8 cellular contexts compared by ENCODE assay signal in the genomic region with DNA sequence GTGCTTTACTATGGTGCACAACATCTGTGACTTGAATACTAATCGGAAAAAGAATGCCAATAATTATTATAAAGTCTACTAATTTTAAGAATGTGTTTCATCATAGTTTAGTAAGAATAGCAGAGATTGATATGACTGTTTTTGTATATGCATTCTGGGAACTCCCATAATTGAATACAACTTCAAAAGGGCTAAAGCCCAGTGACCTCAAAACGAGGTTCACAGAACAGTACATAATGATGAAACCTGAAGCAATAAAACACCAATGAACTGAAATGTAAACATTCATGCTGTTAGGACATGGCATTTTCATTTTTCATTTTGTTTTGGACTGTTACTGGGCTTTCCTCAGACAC. TPM values are rescaled to one million over a fixed set of nuclear protein-coding genes. Genes with fewer than 3 reads are reported as not detected.
A peak's percentile ranks its signal among the peaks of the same experiment; 100 is the strongest.
DNase-seq lines count a peak whose midpoint lies in the region; ATAC-seq and TF ChIP-seq lines count a peak whose summit lies in the region.

No MANE protein-coding gene starts in this region.

- H3K4me1 ChIP-seq in foreskin keratinocyte: peaks cover 6% of the 10 kb centered on the region

- peak overlapping the region; percentile 55 to 97 (median 90) for H3K4me3 ChIP-seq in skin epidermis

- ATAC-seq in foreskin keratinocyte (no peak), HG03342 (IDR thresholded peaks at IDR 0.05; ENCODE audit: unreplicated experiment) (no peak), HG02973 (IDR thresholded peaks at IDR 0.05; ENCODE audit: unreplicated experiment) (no peak)

- TF ChIP-seq CTCF in VCaP (conservative IDR thresholded peaks at IDR 0.05) (no peak), foreskin keratinocyte (conservative IDR thresholded peaks at IDR 0.05) (no peak)

- POLR2A ChIA-PET in HEK293T (lab: Yijun Ruan, JAX): no interaction called here

- H3K27ac ChIP-seq in VCaP (peak overlapping the region; percentile 98), foreskin keratinocyte (peak overlapping the region; percentile 79), skin epidermis (peak overlapping the region in 19 of 21 experiments; percentile 30 to 95 (median 84))

- H3K27me3 ChIP-seq in foreskin keratinocyte: no peaks in the 10 kb centered on the region

- CTCF ChIA-PET in HEK293T (lab: Yijun Ruan, JAX): no interaction called here

- DNase-seq in EH (ENCODE audit: low read depth) (peak; percentile 42), HEK293T (ENCODE audit: extremely low spot score) (no peak), foreskin keratinocyte (peak in 1 of 2 donors; percentile 2), T1000 (lab: John Stamatoyannopoulos, UW) (no peak)

TF ChIP-seq in HEK293T, 16 proteins besides CTCF, POLR2A, EP300 and RAD21:
- TF ChIP-seq SP1 (IDR thresholded peaks at IDR 0.05): no peak
- TF ChIP-seq, protein P1, sequence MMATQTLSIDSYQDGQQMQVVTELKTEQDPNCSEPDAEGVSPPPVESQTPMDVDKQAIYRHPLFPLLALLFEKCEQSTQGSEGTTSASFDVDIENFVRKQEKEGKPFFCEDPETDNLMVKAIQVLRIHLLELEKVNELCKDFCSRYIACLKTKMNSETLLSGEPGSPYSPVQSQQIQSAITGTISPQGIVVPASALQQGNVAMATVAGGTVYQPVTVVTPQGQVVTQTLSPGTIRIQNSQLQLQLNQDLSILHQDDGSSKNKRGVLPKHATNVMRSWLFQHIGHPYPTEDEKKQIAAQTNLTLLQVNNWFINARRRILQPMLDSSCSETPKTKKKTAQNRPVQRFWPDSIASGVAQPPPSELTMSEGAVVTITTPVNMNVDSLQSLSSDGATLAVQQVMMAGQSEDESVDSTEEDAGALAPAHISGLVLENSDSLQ (IDR thresholded peaks at IDR 0.05): 0 out of 2 replicates have a peak, but pooled peaks have one; percentile 2

RNA-seq across cellular contexts. Expression of a gene that starts 0.7 kb away (rescaled TPM):
- 5.2 and 5.8 TPM in 2 replicates for total RNA-seq in foreskin keratinocyte
- 0.93 and 0.97 TPM in 2 replicates for polyA plus RNA-seq in foreskin keratinocyte
